8 cellular contexts compared by ENCODE assay signal in the genomic region with DNA sequence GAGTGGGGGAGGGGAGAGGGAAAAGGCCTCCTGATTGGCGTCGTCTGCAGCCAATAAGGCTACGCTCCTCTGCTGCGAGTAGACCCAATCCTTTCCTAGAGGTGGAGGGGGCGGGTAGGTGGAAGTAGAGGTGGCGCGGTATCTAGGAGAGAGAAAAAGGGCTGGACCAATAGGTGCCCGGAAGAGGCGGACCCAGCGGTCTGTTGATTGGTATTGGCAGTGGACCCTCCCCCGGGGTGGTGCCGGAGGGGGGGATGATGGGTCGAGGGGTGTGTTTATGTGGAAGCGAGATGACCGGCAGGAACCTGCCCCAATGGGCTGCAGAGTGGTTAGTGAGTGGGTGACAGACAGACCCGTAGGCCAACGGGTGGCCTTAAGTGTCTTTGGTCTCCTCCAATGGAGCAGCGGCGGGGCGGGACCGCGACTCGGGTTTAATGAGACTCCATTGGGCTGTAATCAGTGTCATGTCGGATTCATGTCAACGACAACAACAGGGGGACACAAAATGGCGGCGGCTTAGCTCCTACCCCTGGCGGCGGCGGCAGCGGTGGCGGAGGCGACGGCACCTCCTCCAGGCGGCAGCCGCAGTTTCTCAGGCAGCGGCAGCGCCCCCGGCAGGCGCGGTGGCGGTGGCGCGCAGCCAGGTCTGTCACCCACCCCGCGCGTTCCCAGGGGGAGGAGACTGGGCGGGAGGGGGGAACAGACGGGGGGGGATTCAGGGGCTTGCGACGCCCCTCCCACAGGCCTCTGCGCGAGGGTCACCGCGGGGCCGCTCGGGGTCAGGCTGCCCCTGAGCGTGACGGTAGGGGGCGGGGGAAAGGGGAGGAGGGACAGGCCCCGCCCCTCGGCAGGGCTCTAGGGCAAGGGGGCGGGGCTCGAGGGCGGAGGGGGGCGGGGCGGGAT. TPM values are rescaled to one million over a fixed set of nuclear protein-coding genes. Genes with fewer than 3 reads are reported as not detected.
DNase-seq lines count a peak whose midpoint lies in the region; ATAC-seq and TF ChIP-seq lines count a peak whose summit lies in the region.

A gene (plus strand): TSS at position 459 of the 903 bp plus-strand sequence. CDS start 16,258 bp downstream, outside the sequence.

- peaks cover 24% of the 10 kb centered on the region for H3F3A ChIP-seq in SK-N-SH (replicated peaks; ENCODE audit: insufficient read depth)

- peak; percentile 95 for DNase-seq in GM10248 (ENCODE audit: extremely low spot score)
- DNase-seq in NCI-H1048 (lab: John Stamatoyannopoulos, UW) = peak; percentile 99
- peak; percentile 94 for DNase-seq in SK-N-SH
- peak; percentile 100 for DNase-seq in activated naive CD4-positive, alpha-beta T cell treated with anti-CD3 and anti-CD28 coated beads, Interleukin-2, amount 50 U/mL, for 16 hours
- peak; percentile 99 for DNase-seq in germinal center (ENCODE audit: low spot score)
- peak; percentile 100 for DNase-seq in non-pigmented ciliary epithelial cell (ENCODE audit: low read depth)
- peak; percentile 100 for DNase-seq in superior temporal gyrus (ENCODE audit: extremely low spot score)

- POLR2A ChIA-PET in GM10248 (lab: Yijun Ruan, JAX) = interaction anchor here (0.6 to 1.2 kb wide), 10 partner anchors 45 to 1729 kb away, joined by 3 to 8 read pairs (median 4); no protein-coding TSS in a partner anchor
- POLR2A ChIA-PET in SK-N-SH (lab: Yijun Ruan, JAX) = interaction anchor here (0.6 to 2.3 kb wide), 6 partner anchors 29 to 408 kb away, joined by 3 to 10 read pairs (median 4); no protein-coding TSS in a partner anchor

- peaks cover 30 to 31% of the 10 kb centered on the region in 2 experiments for H3K4me1 ChIP-seq in SK-N-SH (ENCODE audit: control insufficient read depth in 1 of 2, insufficient read depth in 2 of 2, low read depth in 1 of 2, low read length in 1 of 2)

- peak; percentile 84 for ATAC-seq in HG02571 (IDR thresholded peaks at IDR 0.05; ENCODE audit: unreplicated experiment)

- peak within 1 kb of the TSS; percentile 86 to 95 for H3K4me3 ChIP-seq in SK-N-SH (ENCODE audit: low read depth in 2 of 2, low read length in 1 of 2)

- H3K9ac ChIP-seq in SK-N-SH = peak within 1 kb of the TSS; percentile 84

- H3K79me2 ChIP-seq in SK-N-SH (ENCODE audit: insufficient read depth) = peaks cover 42% of the 10 kb centered on the region

- 1% methylated on average over 38 of the region's 67 CpGs for WGBS in SK-N-SH (ENCODE audit: low lambda C conversion rate)

- peak within 1 kb of the TSS; percentile 94 to 97 for H3K27ac ChIP-seq in SK-N-SH (ENCODE audit: low read depth in 2 of 2, low read length in 1 of 2)

- peaks cover 0 to 10% of the 10 kb centered on the region in 2 experiments for H3K36me3 ChIP-seq in SK-N-SH (replicated peaks in 1 of 2; ENCODE audit: control insufficient read depth in 1 of 2, insufficient read depth in 2 of 2, low read length in 1 of 2)

- H3K9me3 ChIP-seq in SK-N-SH = no peaks in the 10 kb centered on the region

- TF ChIP-seq RAD21 in SK-N-SH (IDR thresholded peaks at IDR 0.05; ENCODE audit: low read length) = peak; percentile 11; the same call in 1 of the 2 replicates

- peak; percentile 4 to 31; a peak in 3 of 4 replicates for TF ChIP-seq EP300 in SK-N-SH (IDR thresholded peaks at IDR 0.05; ENCODE audit: borderline replicate concordance in 1 of 2, low read depth in 1 of 2, low read length in 1 of 2)

- H2AFZ ChIP-seq in SK-N-SH (ENCODE audit: low read depth) = peak within 1 kb of the TSS; percentile 75

- H4K20me1 ChIP-seq in SK-N-SH (ENCODE audit: insufficient read depth) = peaks cover 15% of the 10 kb centered on the region

- H3K27me3 ChIP-seq in SK-N-SH (ENCODE audit: insufficient read depth) = no peaks in the 10 kb centered on the region

- TF ChIP-seq CTCF in GM10248 (IDR thresholded peaks at IDR 0.05; ENCODE audit: control extremely low read depth, extremely low read depth, low read depth, missing control alignments) = peak; percentile 2
- TF ChIP-seq CTCF in SK-N-SH (IDR thresholded peaks at IDR 0.05) = peak; percentile 37; the same call in 1 of the 2 replicates

- no peaks in the 10 kb centered on the region for H3K9me2 ChIP-seq in SK-N-SH

- CTCF ChIA-PET in GM10248 (lab: Yijun Ruan, JAX) (interaction anchor here (0.7 to 1.8 kb wide), 6 partner anchors 12 to 194 kb away, joined by 3 to 5 read pairs (median 3); no protein-coding TSS in a partner anchor), SK-N-SH (lab: Yijun Ruan, JAX) (interaction anchor here (0.6 to 1.6 kb wide), 8 partner anchors 193 to 582 kb away, joined by 3 to 5 read pairs (median 3); no protein-coding TSS in a partner anchor)

- peak within 1 kb of the TSS; percentile 93 for H3K4me2 ChIP-seq in SK-N-SH

TF ChIP-seq in SK-N-SH, 30 proteins besides CTCF, POLR2A, EP300 and RAD21 (continues in another document):
- TF ChIP-seq, protein P1, sequence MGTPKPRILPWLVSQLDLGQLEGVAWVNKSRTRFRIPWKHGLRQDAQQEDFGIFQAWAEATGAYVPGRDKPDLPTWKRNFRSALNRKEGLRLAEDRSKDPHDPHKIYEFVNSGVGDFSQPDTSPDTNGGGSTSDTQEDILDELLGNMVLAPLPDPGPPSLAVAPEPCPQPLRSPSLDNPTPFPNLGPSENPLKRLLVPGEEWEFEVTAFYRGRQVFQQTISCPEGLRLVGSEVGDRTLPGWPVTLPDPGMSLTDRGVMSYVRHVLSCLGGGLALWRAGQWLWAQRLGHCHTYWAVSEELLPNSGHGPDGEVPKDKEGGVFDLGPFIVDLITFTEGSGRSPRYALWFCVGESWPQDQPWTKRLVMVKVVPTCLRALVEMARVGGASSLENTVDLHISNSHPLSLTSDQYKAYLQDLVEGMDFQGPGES (IDR thresholded peaks at IDR 0.05; ENCODE audit: low read depth, low read length) = peak; percentile 93
- TF ChIP-seq GATA2 (CRISPR knock-in tag; IDR thresholded peaks at IDR 0.05) = no peak
- TF ChIP-seq RFX5 (IDR thresholded peaks at IDR 0.05; ENCODE audit: low read length) = peak; percentile 79
- TF ChIP-seq POLR2AphosphoS5 (IDR thresholded peaks at IDR 0.05; ENCODE audit: low read depth, low read length) = peak; percentile 57
- TF ChIP-seq FOXJ3 (CRISPR knock-in tag; IDR thresholded peaks at IDR 0.05) = no peak
- TF ChIP-seq GABPA (IDR thresholded peaks at IDR 0.05; ENCODE audit: low read depth) = peak; percentile 77
- TF ChIP-seq ELF1 (IDR thresholded peaks at IDR 0.05) = peak; percentile 36; the same call in 1 of the 2 replicates
- TF ChIP-seq CHD2 (IDR thresholded peaks at IDR 0.05; ENCODE audit: low read length, partially characterized antibody) = peak; percentile 89
- peak; percentile 25; the same call in 1 of the 2 replicates for TF ChIP-seq SIN3A (IDR thresholded peaks at IDR 0.05; ENCODE audit: borderline replicate concordance, low read depth, low read length)
- TF ChIP-seq TAF1 (IDR thresholded peaks at IDR 0.05; ENCODE audit: borderline replicate concordance, low read depth, low read length) = peak; percentile 78; the same call in 1 of the 2 replicates
- TF ChIP-seq TCF12 (IDR thresholded peaks at IDR 0.05) = no peak
- no peak for TF ChIP-seq RCOR1 (IDR thresholded peaks at IDR 0.05; ENCODE audit: low read length)
- peak; percentile 43; the same call in 1 of the 2 replicates for TF ChIP-seq NRF1 (IDR thresholded peaks at IDR 0.05; ENCODE audit: low read depth, low read length)
- peak; percentile 92 for TF ChIP-seq RXRA (IDR thresholded peaks at IDR 0.05; ENCODE audit: borderline replicate concordance, low read depth)
- TF ChIP-seq NFIC (IDR thresholded peaks at IDR 0.05; ENCODE audit: borderline replicate concordance) = no peak; the same call in 1 of the 2 replicates
- TF ChIP-seq, protein P2, sequence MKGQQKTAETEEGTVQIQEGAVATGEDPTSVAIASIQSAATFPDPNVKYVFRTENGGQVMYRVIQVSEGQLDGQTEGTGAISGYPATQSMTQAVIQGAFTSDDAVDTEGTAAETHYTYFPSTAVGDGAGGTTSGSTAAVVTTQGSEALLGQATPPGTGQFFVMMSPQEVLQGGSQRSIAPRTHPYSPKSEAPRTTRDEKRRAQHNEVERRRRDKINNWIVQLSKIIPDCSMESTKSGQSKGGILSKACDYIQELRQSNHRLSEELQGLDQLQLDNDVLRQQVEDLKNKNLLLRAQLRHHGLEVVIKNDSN (IDR thresholded peaks at IDR 0.05; ENCODE audit: borderline replicate concordance, low read depth) = no peak
- TF ChIP-seq JUND (IDR thresholded peaks at IDR 0.05) = no peak
- TF ChIP-seq FOSL2 (IDR thresholded peaks at IDR 0.05; ENCODE audit: borderline replicate concordance, low read depth) = no peak
- TF ChIP-seq, protein P3, sequence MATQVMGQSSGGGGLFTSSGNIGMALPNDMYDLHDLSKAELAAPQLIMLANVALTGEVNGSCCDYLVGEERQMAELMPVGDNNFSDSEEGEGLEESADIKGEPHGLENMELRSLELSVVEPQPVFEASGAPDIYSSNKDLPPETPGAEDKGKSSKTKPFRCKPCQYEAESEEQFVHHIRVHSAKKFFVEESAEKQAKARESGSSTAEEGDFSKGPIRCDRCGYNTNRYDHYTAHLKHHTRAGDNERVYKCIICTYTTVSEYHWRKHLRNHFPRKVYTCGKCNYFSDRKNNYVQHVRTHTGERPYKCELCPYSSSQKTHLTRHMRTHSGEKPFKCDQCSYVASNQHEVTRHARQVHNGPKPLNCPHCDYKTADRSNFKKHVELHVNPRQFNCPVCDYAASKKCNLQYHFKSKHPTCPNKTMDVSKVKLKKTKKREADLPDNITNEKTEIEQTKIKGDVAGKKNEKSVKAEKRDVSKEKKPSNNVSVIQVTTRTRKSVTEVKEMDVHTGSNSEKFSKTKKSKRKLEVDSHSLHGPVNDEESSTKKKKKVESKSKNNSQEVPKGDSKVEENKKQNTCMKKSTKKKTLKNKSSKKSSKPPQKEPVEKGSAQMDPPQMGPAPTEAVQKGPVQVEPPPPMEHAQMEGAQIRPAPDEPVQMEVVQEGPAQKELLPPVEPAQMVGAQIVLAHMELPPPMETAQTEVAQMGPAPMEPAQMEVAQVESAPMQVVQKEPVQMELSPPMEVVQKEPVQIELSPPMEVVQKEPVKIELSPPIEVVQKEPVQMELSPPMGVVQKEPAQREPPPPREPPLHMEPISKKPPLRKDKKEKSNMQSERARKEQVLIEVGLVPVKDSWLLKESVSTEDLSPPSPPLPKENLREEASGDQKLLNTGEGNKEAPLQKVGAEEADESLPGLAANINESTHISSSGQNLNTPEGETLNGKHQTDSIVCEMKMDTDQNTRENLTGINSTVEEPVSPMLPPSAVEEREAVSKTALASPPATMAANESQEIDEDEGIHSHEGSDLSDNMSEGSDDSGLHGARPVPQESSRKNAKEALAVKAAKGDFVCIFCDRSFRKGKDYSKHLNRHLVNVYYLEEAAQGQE (IDR thresholded peaks at IDR 0.05; ENCODE audit: low read depth, low read length) = 0 out of 2 replicates have a peak, but pooled peaks have one; percentile 8
- TF ChIP-seq SMC3 (IDR thresholded peaks at IDR 0.05; ENCODE audit: low read depth, low read length) = no peak
- TF ChIP-seq FOXM1 (IDR thresholded peaks at IDR 0.05; ENCODE audit: low read depth) = no peak

RNA-seq across cellular contexts. Expression of the gene that starts here (rescaled TPM):
- 4.3 and 4.6 TPM in 2 replicates for polyA plus RNA-seq in SK-N-SH (2012; rRNA removed)
- 5.8 and 6.1 TPM in 2 replicates for polyA plus RNA-seq in SK-N-SH (2012; cell fraction: cytosol; rRNA removed)
- 11.5 and 13.6 TPM in 2 replicates for polyA plus RNA-seq in SK-N-SH (2012; cell fraction: nucleus; rRNA removed)

Comparison
In these comparisons a context has a peak if more than half of its experiments do, and no peak if none do; other contexts are left out.
1. Peak in every context shown above with its lines: DNase-seq, ATAC-seq, H3K4me3 ChIP-seq and H3K27ac ChIP-seq.